Comparison of ENCODE assay signal across 8 cellular contexts in genomic region chr12:6944381-6945186, GRCh38. TPM values are rescaled to one million over a fixed set of nuclear protein-coding genes. Genes with fewer than 3 reads are reported as not detected.
DNase-seq lines count a peak whose midpoint lies in the region; ATAC-seq and TF ChIP-seq lines count a peak whose summit lies in the region.

No MANE protein-coding gene starts in this region.

- peak overlapping the region; percentile 92 to 99 (median 96) for H3K27ac ChIP-seq in spleen

- H3K4me1 ChIP-seq in spleen = peaks cover 48 to 84% (median 70%) of the 10 kb centered on the region in 6 donors

- POLR2A ChIA-PET in activated B cell treated with CpG ODN at 0.5 μM for 24 hours (lab: Charles Lee) = interaction anchor here (0.6 to 24.6 kb wide), 41 partner anchors 9 to 1082 kb away, joined by 3 to 1516 read pairs (median 9); partner anchors contain the start of genes ATN1, C1RL, CDCA3 and COPS7A

- H3K27me3 ChIP-seq in spleen (replicated peaks in 1 of 7) = no peaks in the 10 kb centered on the region

- CTCF ChIA-PET in activated B cell treated with CpG ODN at 0.5 μM for 24 hours (lab: Charles Lee) = interaction anchor here (0.6 to 14.9 kb wide), 19 partner anchors 8 to 168 kb away, joined by 3 to 571 read pairs (median 7); partner anchors contain the start of genes C1RL, EMG1, LPCAT3 and PHB2

- peak; percentile 59 for TF ChIP-seq CTCF in activated B cell treated with CpG ODN at 0.5 μM for 24 hours (IDR thresholded peaks at IDR 0.05)
- peak; percentile 89 to 98 (median 95) for TF ChIP-seq CTCF in spleen (IDR thresholded peaks at IDR 0.05 in 8 of 11, conservative IDR thresholded peaks at IDR 0.05 in 3 of 11)

- H3K9me3 Mint-ChIP-seq in activated B cell treated with CpG ODN at 0.5 μM for 24 hours = no peaks in the 10 kb centered on the region

- H3K27ac Mint-ChIP-seq in activated B cell treated with CpG ODN at 0.5 μM for 24 hours = peak overlapping the region; percentile 96

- H3K4me1 Mint-ChIP-seq in activated B cell treated with CpG ODN at 0.5 μM for 24 hours = peaks cover 72% of the 10 kb centered on the region

- ATAC-seq in GM18867 (IDR thresholded peaks at IDR 0.05; ENCODE audit: unreplicated experiment) = peak; percentile 41
- peak; percentile 42 for ATAC-seq in HG03159 (IDR thresholded peaks at IDR 0.05; ENCODE audit: unreplicated experiment)
- ATAC-seq in activated B cell treated with CpG ODN at 0.5 μM for 24 hours (ENCODE audit: low read depth) = peak; percentile 41

- peaks cover 0 to 28% (median 4%) of the 10 kb centered on the region in 6 donors for H3K36me3 ChIP-seq in spleen

- no peaks in the 10 kb centered on the region for H3K27me3 Mint-ChIP-seq in activated B cell treated with CpG ODN at 0.5 μM for 24 hours

- in situ Hi-C loops in ACHN (cut with HindIII; ENCODE audit: low pct_ligation_motif_present, low pct_unique_long_range_greater_than_20kb, low sequenced_read_pairs) = no loop called here

- H3K4me3 Mint-ChIP-seq in activated B cell treated with CpG ODN at 0.5 μM for 24 hours = peak overlapping the region; percentile 91

- no peaks in the 10 kb centered on the region for H3K9me3 ChIP-seq in spleen

- peaks cover 14% of the 10 kb centered on the region for H3K36me3 Mint-ChIP-seq in activated B cell treated with CpG ODN at 0.5 μM for 24 hours (ENCODE audit: low read depth)

- TF ChIP-seq POLR2A in spleen (IDR thresholded peaks at IDR 0.05) = peak in 1 of 3 donors; percentile 4

- H3K4me3 ChIP-seq in spleen = peak overlapping the region; percentile 47 to 81 (median 73)

- WGBS in spleen, 5 donors = 2 to 6% (median 3%) methylated on average over 23 to 48 of the region's 48 CpGs

- DNase-seq in ACHN (peak; percentile 97), NCI-H2227 (lab: John Stamatoyannopoulos, UW; ENCODE audit: unreplicated experiment) (peak; percentile 92), activated B cell treated with CpG ODN at 0.5 μM for 24 hours (peak; percentile 80), iris pigment epithelial cell (ENCODE audit: low read depth) (peak; percentile 91), spleen (peak; percentile 96)
- DNase-seq in central memory CD4-positive, alpha-beta T cell = peak; percentile 85

- intact Hi-C loops in activated B cell treated with CpG ODN at 0.5 μM for 24 hours (cut with micrococcal nuclease) (loop anchor here (1.0 to 5.0 kb wide), 10 partner anchors 17 to 192 kb away; partner anchors contain the start of genes C1R, C1RL, EMG1 and LPCAT3), spleen (cut with DNase I; ENCODE audit: low total_unique reads) (loop anchor here (10.0 kb wide), 1 partner anchor 170 kb away; no protein-coding TSS in a partner anchor)

RNA-seq across cellular contexts. Expression of gene C12orf57, which starts 0.8 kb away (rescaled TPM):
- 54.8 and 63.4 TPM in 2 replicates for total RNA-seq in activated B cell treated with CpG ODN at 0.5 μM for 24 hours
- 100 to 1,000 TPM in 6 of 7 donors, 10 to 100 TPM in 1; 79.2 to 364 (median 116) TPM for total RNA-seq in spleen
- 100 to 1,000 TPM; 181 to 323 (median 242) TPM for polyA plus RNA-seq in spleen

RNA-seq across cellular contexts. Expression of gene RNU7-1, which starts 1.0 kb away (rescaled TPM):
- not detected in 2 replicates for total RNA-seq in activated B cell treated with CpG ODN at 0.5 μM for 24 hours
- total RNA-seq in spleen = not detected
- not detected for polyA plus RNA-seq in spleen

RNA-seq across cellular contexts. Expression of gene PTPN6, which starts 6.6 kb away (rescaled TPM):
- total RNA-seq in activated B cell treated with CpG ODN at 0.5 μM for 24 hours (371 and 393 TPM in 2 replicates), spleen (100 to 1,000 TPM; 314 to 431 (median 423) TPM)
- polyA plus RNA-seq in spleen = 100 to 1,000 TPM; 398 to 713 (median 604) TPM

RNA-seq across cellular contexts. Expression of gene ATN1, which starts 16.8 kb away (rescaled TPM):
- total RNA-seq in activated B cell treated with CpG ODN at 0.5 μM for 24 hours = 42.8 and 50.9 TPM in 2 replicates
- 100 to 1,000 TPM in 1 of 7 donors, 10 to 100 TPM in 6; 64.7 to 112 (median 81.7) TPM for total RNA-seq in spleen
- polyA plus RNA-seq in spleen = 10 to 100 TPM; 10.1 to 42.0 (median 21.4) TPM

RNA-seq across cellular contexts. Expression of gene PHB2, which starts 25.9 kb away (rescaled TPM):
- 240 and 255 TPM in 2 replicates for total RNA-seq in activated B cell treated with CpG ODN at 0.5 μM for 24 hours
- total RNA-seq in spleen = 100 to 1,000 TPM; 127 to 143 (median 133) TPM
- polyA plus RNA-seq in spleen = 100 to 1,000 TPM; 166 to 199 (median 177) TPM

Comparison
In these comparisons a context has a peak if more than half of its experiments do, and no peak if none do; other contexts are left out.
1. Peak in every context shown above with its lines: DNase-seq, ATAC-seq, H3K4me3 ChIP-seq and H3K27ac ChIP-seq.